Comparison of ENCODE assay signal across 22 cellular contexts in genomic region chr4:68283095-68283494, GRCh38. TPM values are rescaled to one million over a fixed set of nuclear protein-coding genes. Genes with fewer than 3 reads are reported as not detected.
"Had no signal": no experiment of that assay in that cellular context is flagged by ENCODE, and none has a peak within 500 bp of the region (broad histone marks: within the 10 kb centered on the region; RNA-seq: fewer than 3 reads in every experiment).

No MANE protein-coding gene starts in this region.

- H3K27ac Mint-ChIP-seq: activated CD8-positive, alpha-beta T cell treated with anti-CD3 and anti-CD28 coated beads, Interleukin-2, amount 10 ng/mL, durations not matched to agents 7 days and 5 days; activated naive CD8-positive, alpha-beta T cell treated with anti-CD3 and anti-CD28 coated beads, Interleukin-2, amount 10 ng/mL, durations not matched to agents 7 days and 5 days; T-helper 1 cell treated with Interleukin-12 subunit alpha and Interleukin-12 subunit beta and Interleukin-4 antibody, amounts not matched to agents 30 μg/mL and 1 μg/mL, for 36 hours had no signal

- H3K4me3 Mint-ChIP-seq: activated CD8-positive, alpha-beta T cell treated with anti-CD3 and anti-CD28 coated beads, Interleukin-2, amount 10 ng/mL, durations not matched to agents 7 days and 5 days; activated naive CD8-positive, alpha-beta T cell treated with anti-CD3 and anti-CD28 coated beads, Interleukin-2, amount 10 ng/mL, durations not matched to agents 7 days and 5 days; T-helper 1 cell treated with Interleukin-12 subunit alpha and Interleukin-12 subunit beta and Interleukin-4 antibody, amounts not matched to agents 30 μg/mL and 1 μg/mL, for 36 hours had no signal

- ATAC-seq: activated CD8-positive, alpha-beta T cell treated with anti-CD3 and anti-CD28 coated beads, Interleukin-2, amount 10 ng/mL, durations not matched to agents 7 days and 5 days had no signal

- H3K36me3 Mint-ChIP-seq: activated naive CD8-positive, alpha-beta T cell treated with anti-CD3 and anti-CD28 coated beads, Interleukin-2, amount 10 ng/mL, durations not matched to agents 7 days and 5 days had no signal

- H3K27me3 ChIP-seq: adrenal gland, Peyer's patch had no signal

- H3K9me3 Mint-ChIP-seq: activated naive CD8-positive, alpha-beta T cell treated with anti-CD3 and anti-CD28 coated beads, Interleukin-2, amount 10 ng/mL, durations not matched to agents 7 days and 5 days; T-helper 1 cell treated with Interleukin-12 subunit alpha and Interleukin-12 subunit beta and Interleukin-4 antibody, amounts not matched to agents 30 μg/mL and 1 μg/mL, for 36 hours had no signal

- FAIRE-seq: bronchial epithelial cell had no signal

- H3K4me1 ChIP-seq: adrenal gland, Peyer's patch had no signal

- H3K9me3 ChIP-seq: adrenal gland, Peyer's patch had no signal

- H3K36me3 ChIP-seq: adrenal gland, Peyer's patch had no signal

- H3K27ac ChIP-seq: adrenal gland, Peyer's patch had no signal

- DNase-seq: activated CD4-positive, alpha-beta T cell treated with anti-CD3 and anti-CD28 coated beads for 48 hours; activated CD4-positive, alpha-beta T cell treated with anti-CD3 and anti-CD28 coated beads, Interleukin-2, amount 50 U/mL, for 4 hours; activated CD4-positive, CD25-positive, alpha-beta regulatory T cell treated with anti-CD3 and anti-CD28 coated beads, Interleukin-2, amount 50 U/mL, for 72 hours; activated CD8-positive, alpha-beta memory T cell treated with anti-CD3 and anti-CD28 coated beads, Interleukin-2, amount 50 U/mL, for 48 hours; activated CD8-positive, alpha-beta T cell treated with anti-CD3 and anti-CD28 coated beads, Interleukin-2, amount 10 ng/mL, durations not matched to agents 7 days and 5 days; activated naive CD4-positive, alpha-beta T cell treated with anti-CD3 and anti-CD28 coated beads, Interleukin-2, amount 50 U/mL, for 16 hours; activated naive CD8-positive, alpha-beta T cell treated with anti-CD3 and anti-CD28 coated beads, Interleukin-2, amount 10 ng/mL, durations not matched to agents 7 days and 5 days; activated T-cell treated with anti-CD3 and anti-CD28 coated beads, Interleukin-2, amount 50 U/mL, for 1 hour; adrenal gland; aorta; central memory CD4-positive, alpha-beta T cell; Kasumi-1; NCI-H1105 treated with DMSO at 0.1 percent for 48 hours; NCI-H187 treated with DMSO at 0.1 percent for 48 hours; NCI-H2081 treated with DMSO at 0.1 percent for 48 hours; NCI-H446; NCI-H524; Peyer's patch; SHP77 treated with DMSO at 0.1 percent for 48 hours had no signal

- H3K4me3 ChIP-seq: adrenal gland, Peyer's patch had no signal

- H3K4me1 Mint-ChIP-seq: activated naive CD8-positive, alpha-beta T cell treated with anti-CD3 and anti-CD28 coated beads, Interleukin-2, amount 10 ng/mL, durations not matched to agents 7 days and 5 days had no signal

RNA-seq across cellular contexts. Expression of gene TMPRSS11B, which starts 37.6 kb away (rescaled TPM):
- total RNA-seq: activated CD8-positive, alpha-beta T cell treated with anti-CD3 and anti-CD28 coated beads, Interleukin-2, amount 10 ng/mL, durations not matched to agents 7 days and 5 days; activated naive CD8-positive, alpha-beta T cell treated with anti-CD3 and anti-CD28 coated beads, Interleukin-2, amount 10 ng/mL, durations not matched to agents 7 days and 5 days; adrenal gland; aorta; Peyer's patch; SK-MEL-5 had no signal
